In the genomic region with DNA sequence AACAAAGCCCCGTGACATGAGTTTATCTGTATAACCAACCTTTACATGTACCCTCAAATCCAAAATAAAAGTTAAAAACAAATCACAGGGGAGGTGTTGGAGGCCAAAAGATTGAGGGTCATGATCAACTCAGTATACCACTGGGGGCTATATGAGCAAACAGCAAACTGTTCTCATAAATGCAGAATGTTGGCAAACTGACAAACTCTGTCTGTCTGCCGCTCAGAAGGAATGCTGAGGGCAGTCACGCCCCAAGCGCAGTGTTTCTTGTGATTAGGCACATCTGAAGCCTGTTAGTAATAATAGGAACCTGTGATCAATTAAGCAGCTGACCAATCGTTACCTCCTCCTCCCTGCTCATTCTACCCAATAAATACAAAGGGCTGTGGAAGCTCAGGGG, we compare ENCODE assay signal across 3 cellular contexts. TPM values are rescaled to one million over a fixed set of nuclear protein-coding genes. Genes with fewer than 3 reads are reported as not detected.
"Had no signal": no experiment of that assay in that cellular context is flagged by ENCODE, and none has a peak within 500 bp of the region (broad histone marks: within the 10 kb centered on the region; RNA-seq: fewer than 3 reads in every experiment).

No MANE protein-coding gene starts in this region.

RNA-seq across cellular contexts. Expression of a gene that starts 39.8 kb away (rescaled TPM):
- total RNA-seq: naive thymus-derived CD8-positive, alpha-beta T cell; natural killer cell; natural killer cell treated with Interleukin-12 subunit alpha and Interleukin-12 subunit beta and Interleukin-15 and Interleukin-18, amount 100 ng/mL, for 72 hours had no signal
- polyA plus RNA-seq: naive thymus-derived CD8-positive, alpha-beta T cell had no signal
